Comparison of ENCODE assay signal across 16 cellular contexts in genomic region chr12:19234991-19235876, GRCh38.
DNase-seq lines count a peak whose midpoint lies in the region; ATAC-seq and TF ChIP-seq lines count a peak whose summit lies in the region.
"Had no signal": no experiment of that assay in that cellular context is flagged by ENCODE, and none has a peak within 500 bp of the region (broad histone marks: within the 10 kb centered on the region; RNA-seq: fewer than 3 reads in every experiment).

No MANE protein-coding gene starts in this region.

- CTCF ChIA-PET in HEK293 (lab: Yijun Ruan, JAX): no interaction called here

- H3K27me3 ChIP-seq in skeletal muscle satellite cell (ENCODE audit: control insufficient read depth, insufficient read depth, low read length): no peaks in the 10 kb centered on the region
- H3K27me3 ChIP-seq: esophagus squamous epithelium had no signal

- H3K4me1 ChIP-seq in HEK293 (ENCODE audit: control insufficient read depth, insufficient read depth, low read length) (peaks cover 22% of the 10 kb centered on the region), skeletal muscle satellite cell (ENCODE audit: control insufficient read depth, insufficient read depth, low read length) (peaks cover 44% of the 10 kb centered on the region)

- H3K36me3 ChIP-seq in HEK293 (ENCODE audit: control insufficient read depth in 2 of 2, insufficient read depth in 1 of 2, low read length in 2 of 2): no peaks in the 10 kb centered on the region
- no peaks in the 10 kb centered on the region for H3K36me3 ChIP-seq in skeletal muscle satellite cell (ENCODE audit: insufficient read depth, low read length)

- H3K4me2 ChIP-seq in skeletal muscle satellite cell (ENCODE audit: low read length): peak overlapping the region; percentile 50

- no peak for TF ChIP-seq CTCF in HEK293 (tag by site-specific recombination; IDR thresholded peaks at IDR 0.05)

- intact Hi-C loops in left ventricle myocardium superior (cut with micrococcal nuclease): no loop called here

- POLR2A ChIA-PET in HEK293 (lab: Yijun Ruan, JAX): no interaction called here

- H3K9ac ChIP-seq in skeletal muscle satellite cell (ENCODE audit: low read depth, low read length): no peak overlapping the region

- H3K9me3 ChIP-seq in HEK293 (ENCODE audit: control insufficient read depth, insufficient read depth, low read depth, low read length) (no peaks in the 10 kb centered on the region), skeletal muscle satellite cell (replicated peaks; ENCODE audit: low read length) (no peaks in the 10 kb centered on the region)

- DNase-seq in left ventricle myocardium superior: no peak
- no peak for DNase-seq in AG08396 (ENCODE audit: low spot score)
- DNase-seq in stimulated activated CD4-positive, alpha-beta T cell treated with anti-CD3 and anti-CD28 coated beads, Interleukin-4, amount 100 ng/mL, for 24 hours: no peak
- no peak for DNase-seq in stimulated activated naive CD4-positive, alpha-beta T cell treated with Interleukin-2 at 50 U/mL for 16 hours (lab: John Stamatoyannopoulos, UW)
- DNase-seq: activated B cell treated with CpG ODN at 0.5 μM for 24 hours; activated T-cell treated with anti-CD3 and anti-CD28 coated beads, Interleukin-2, amount 50 U/mL, for 4 hours; caudate nucleus; CD4-positive, alpha-beta memory T cell; esophagus squamous epithelium; NCI-H446 treated with DMSO at 0.1 percent for 48 hours had no signal

- H3K4me3 ChIP-seq in HEK293 (ENCODE audit: low read depth, low read length) (no peak overlapping the region), skeletal muscle satellite cell (ENCODE audit: low read length) (no peak overlapping the region)
- H3K4me3 ChIP-seq: esophagus squamous epithelium had no signal

- no peak overlapping the region for H3K27ac ChIP-seq in HEK293 (ENCODE audit: extremely low read depth, low read depth, low read length)
- peak overlapping the region; percentile 7 for H3K27ac ChIP-seq in angular gyrus (ENCODE audit: low read depth, low read length)
- H3K27ac ChIP-seq: RWPE1 had no signal

- ATAC-seq in left ventricle myocardium superior (peak; percentile 37), HG03135 (IDR thresholded peaks at IDR 0.05; ENCODE audit: unreplicated experiment) (no peak)
- ATAC-seq: activated T-cell treated with anti-CD3 and anti-CD28 coated beads, Interleukin-2, amount 50 U/mL, for 4 hours; stimulated activated memory B cell treated with anti-CD40 and anti-IgM and Interleukin-4, amounts not matched to agents 10 μg/mL and 1 μg/mL and 100 μg/mL, for 72 hours had no signal

TF ChIP-seq in HEK293, 187 proteins besides CTCF, POLR2A, EP300 and RAD21:
- TF ChIP-seq, protein P1, sequence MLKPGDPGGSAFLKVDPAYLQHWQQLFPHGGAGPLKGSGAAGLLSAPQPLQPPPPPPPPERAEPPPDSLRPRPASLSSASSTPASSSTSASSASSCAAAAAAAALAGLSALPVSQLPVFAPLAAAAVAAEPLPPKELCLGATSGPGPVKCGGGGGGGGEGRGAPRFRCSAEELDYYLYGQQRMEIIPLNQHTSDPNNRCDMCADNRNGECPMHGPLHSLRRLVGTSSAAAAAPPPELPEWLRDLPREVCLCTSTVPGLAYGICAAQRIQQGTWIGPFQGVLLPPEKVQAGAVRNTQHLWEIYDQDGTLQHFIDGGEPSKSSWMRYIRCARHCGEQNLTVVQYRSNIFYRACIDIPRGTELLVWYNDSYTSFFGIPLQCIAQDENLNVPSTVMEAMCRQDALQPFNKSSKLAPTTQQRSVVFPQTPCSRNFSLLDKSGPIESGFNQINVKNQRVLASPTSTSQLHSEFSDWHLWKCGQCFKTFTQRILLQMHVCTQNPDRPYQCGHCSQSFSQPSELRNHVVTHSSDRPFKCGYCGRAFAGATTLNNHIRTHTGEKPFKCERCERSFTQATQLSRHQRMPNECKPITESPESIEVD (tag by site-specific recombination; IDR thresholded peaks at IDR 0.05): peak; percentile 52
- TF ChIP-seq HOXD13 (CRISPR knock-in tag; IDR thresholded peaks at IDR 0.05; ENCODE audit: borderline replicate concordance) (no peak), ZNF664 (tag by site-specific recombination; IDR thresholded peaks at IDR 0.05) (0 out of 2 replicates have a peak, but pooled peaks have one; percentile 7)
